ENCODE assay signal across 2 cellular contexts in genomic region chr2:166167451-166167850, GRCh38.
TF ChIP-seq lines count a peak whose summit lies in the region.

No MANE protein-coding gene starts in this region.

TF ChIP-seq in HepG2, 621 proteins besides CTCF, POLR2A, EP300 and RAD21 (continued from another document):
- TF ChIP-seq REST (IDR thresholded peaks at IDR 0.05; ENCODE audit: borderline replicate concordance in 1 of 2, low read depth in 1 of 2, low read length in 2 of 2) = no peak
- no peak for TF ChIP-seq ZNF720 (CRISPR knock-in tag; IDR thresholded peaks at IDR 0.05)
- TF ChIP-seq HMGXB3 (CRISPR knock-in tag; IDR thresholded peaks at IDR 0.05; ENCODE audit: borderline replicate concordance) = no peak
- no peak for TF ChIP-seq CENPT (CRISPR knock-in tag; IDR thresholded peaks at IDR 0.05; ENCODE audit: low read depth)
- TF ChIP-seq ZNF670 (CRISPR knock-in tag; IDR thresholded peaks at IDR 0.05; ENCODE audit: borderline replicate concordance) = no peak
- no peak for TF ChIP-seq PHB2 (IDR thresholded peaks at IDR 0.05; ENCODE audit: partially characterized antibody)
- no peak for TF ChIP-seq PBX3 (CRISPR knock-in tag; IDR thresholded peaks at IDR 0.05; ENCODE audit: borderline replicate concordance)
- no peak for TF ChIP-seq ESRRA (CRISPR knock-in tag; IDR thresholded peaks at IDR 0.05; ENCODE audit: low read depth)
- TF ChIP-seq ZBTB43 (CRISPR knock-in tag; conservative IDR thresholded peaks at IDR 0.05) = no peak
- TF ChIP-seq AHR (CRISPR knock-in tag; IDR thresholded peaks at IDR 0.05) = no peak
- TF ChIP-seq ONECUT2 (CRISPR knock-in tag; IDR thresholded peaks at IDR 0.05) = no peak
- no peak for TF ChIP-seq STAG1 (CRISPR knock-in tag; IDR thresholded peaks at IDR 0.05)
- no peak for TF ChIP-seq NR2F2 (IDR thresholded peaks at IDR 0.05; ENCODE audit: borderline replicate concordance, low read depth)
- TF ChIP-seq SMYD3 (CRISPR knock-in tag; IDR thresholded peaks at IDR 0.05) = no peak
- TF ChIP-seq ZNF205 (CRISPR knock-in tag; IDR thresholded peaks at IDR 0.05) = no peak

TF ChIP-seq in HEK293T, 16 proteins besides CTCF, POLR2A, EP300 and RAD21 (continued from another document):
- TF ChIP-seq PKNOX1 (IDR thresholded peaks at IDR 0.05) (no peak), SUZ12 (IDR thresholded peaks at IDR 0.05) (no peak), L3MBTL2 (conservative IDR thresholded peaks at IDR 0.05) (no peak), ZNF384 (IDR thresholded peaks at IDR 0.05) (no peak)
TF ChIP-seq in HEK293T: peak in this region for 0.
